29 cellular contexts compared by ENCODE assay signal in genomic region chr6:101818056-101818455, GRCh38.
A peak's percentile ranks its signal among the peaks of the same experiment; 100 is the strongest.
DNase-seq lines count a peak whose midpoint lies in the region; TF ChIP-seq lines count a peak whose summit lies in the region.
"Had no signal": no experiment of that assay in that cellular context is flagged by ENCODE, and none has a peak within 500 bp of the region (broad histone marks: within the 10 kb centered on the region; RNA-seq: fewer than 3 reads in every experiment).

No MANE protein-coding gene starts in this region.

- no peak for TF ChIP-seq CTCF in mammary epithelial cell (conservative IDR thresholded peaks at IDR 0.05 in 1 of 2, IDR thresholded peaks at IDR 0.05 in 1 of 2; ENCODE audit: extremely low read depth in 1 of 2, insufficient read depth in 1 of 2, low read depth in 1 of 2, low read length in 2 of 2)
- no peak for TF ChIP-seq CTCF in MCF 10A (IDR thresholded peaks at IDR 0.05; ENCODE audit: unreplicated experiment)
- no peak for TF ChIP-seq CTCF in lower leg skin (IDR thresholded peaks at IDR 0.05)
- TF ChIP-seq CTCF in Peyer's patch (IDR thresholded peaks at IDR 0.05): no peak

- H3K4me3 Mint-ChIP-seq in MCF 10A (ENCODE audit: unreplicated experiment): no peak overlapping the region
- H3K4me3 Mint-ChIP-seq: activated T-cell treated with anti-CD3 and anti-CD28 coated beads, Interleukin-2, amount 50 U/mL, for 4 hours; CD4-positive, alpha-beta memory T cell; effector memory CD8-positive, alpha-beta T cell; neural crest cell; stimulated activated naive CD8-positive, alpha-beta T cell treated with anti-CD3 and anti-CD28 coated beads, Interleukin-15, Interleukin-2, amounts not matched to agents 100 ng/mL and 50 ng/mL, for 24 hours; T-helper 2 cell treated with Interferon-gamma antibody and Interleukin-4, amounts not matched to agents 5 μg/mL and 100 μg/mL, for 36 hours had no signal

- no peak overlapping the region for H3K27ac ChIP-seq in mammary epithelial cell (ENCODE audit: insufficient read depth, low read depth, low read length)
- H3K27ac ChIP-seq in Peyer's patch: no peak overlapping the region
- H3K27ac ChIP-seq: adrenal gland, colonic mucosa, gastrocnemius medialis, thyroid gland, VCaP had no signal

- H3K4me1 Mint-ChIP-seq in MCF 10A (ENCODE audit: insufficient read depth, unreplicated experiment): no peaks in the 10 kb centered on the region
- H3K4me1 Mint-ChIP-seq: CD4-positive, alpha-beta memory T cell had no signal

- intact Hi-C loops in mammary epithelial cell (cut with micrococcal nuclease): no loop called here
- intact Hi-C loops in MCF 10A (cut with micrococcal nuclease): no loop called here
- intact Hi-C loops in lower leg skin (cut with DNase I; ENCODE audit: low total_unique reads): no loop called here

- 70% methylated on average over 6 of the region's 6 CpGs for WGBS in mammary epithelial cell (ENCODE audit: low coverage, missing lambda C conversion rate)
- WGBS in lower leg skin, 2 donors: 74 to 75% methylated on average over 6 of the region's 6 CpGs

- no peak overlapping the region for H3K9ac ChIP-seq in mammary epithelial cell (ENCODE audit: insufficient read depth, low read length)

- no peaks in the 10 kb centered on the region for H3K4me1 ChIP-seq in mammary epithelial cell (ENCODE audit: insufficient read depth, low read length)
- H3K4me1 ChIP-seq in Peyer's patch: no peaks in the 10 kb centered on the region
- H3K4me1 ChIP-seq: adrenal gland, colonic mucosa, gastrocnemius medialis, thyroid gland had no signal

- H3K4me3 ChIP-seq in mammary epithelial cell (replicated peaks in 1 of 3; ENCODE audit: insufficient read depth in 1 of 3, low read depth in 2 of 3, low read length in 3 of 3) (no peak overlapping the region), lower leg skin (ENCODE audit: low read depth, poor library complexity, severe bottlenecking) (no peak overlapping the region), Peyer's patch (no peak overlapping the region)
- H3K4me3 ChIP-seq: adrenal gland, colonic mucosa, gastrocnemius medialis, lung, thyroid gland had no signal

- BruUV-seq in mammary epithelial cell (replicated peaks; lab: Mats Ljungman, UMichigan) (no TSS peak), MCF 10A (replicated peaks; lab: Mats Ljungman, UMichigan) (no TSS peak)

- no peak for DNase-seq in mammary epithelial cell
- no peak for DNase-seq in MCF 10A (ENCODE audit: unreplicated experiment)
- peak; percentile 44 for DNase-seq in NCI-H774 (lab: John Stamatoyannopoulos, UW)
- DNase-seq in iris pigment epithelial cell (ENCODE audit: low read depth): peak; percentile 9
- DNase-seq in lower leg skin (ENCODE audit: low spot score in 2 of 2): no peak
- no peak for DNase-seq in LoVo (ENCODE audit: low spot score)
- no peak for DNase-seq in Peyer's patch
- DNase-seq: activated CD4-positive, alpha-beta T cell treated with anti-CD3 and anti-CD28 coated beads for 48 hours; activated naive CD4-positive, alpha-beta T cell; activated T-cell treated with anti-CD3 and anti-CD28 coated beads, Interleukin-2, amount 50 U/mL, for 4 hours; adrenal gland; CD4-positive, alpha-beta memory T cell; colonic mucosa; effector memory CD8-positive, alpha-beta T cell; gastrocnemius medialis; GF-D8; islet precursor cell; Karpas-422; NCI-H1048; NCI-H2081 treated with DMSO at 0.1 percent for 48 hours; OCI-M1; posterior cingulate gyrus; stimulated activated CD4-positive, alpha-beta T cell treated with anti-CD3 and anti-CD28 coated beads, Interleukin-15, amount 100 ng/mL, for 24 hours; thyroid gland had no signal

- dilution Hi-C loops in mammary epithelial cell (cut with HindIII; ENCODE audit: low sequenced_read_pairs): no loop called here

- H3K36me3 ChIP-seq in mammary epithelial cell (ENCODE audit: insufficient read depth, low read length): no peaks in the 10 kb centered on the region
- H3K36me3 ChIP-seq in Peyer's patch: no peaks in the 10 kb centered on the region
- H3K36me3 ChIP-seq: adrenal gland, colonic mucosa, gastrocnemius medialis, thyroid gland had no signal

- H3K27ac Mint-ChIP-seq in MCF 10A (ENCODE audit: low read depth, unreplicated experiment): no peak overlapping the region
- H3K27ac Mint-ChIP-seq: CD4-positive, alpha-beta memory T cell; effector memory CD8-positive, alpha-beta T cell; stimulated activated naive CD8-positive, alpha-beta T cell treated with anti-CD3 and anti-CD28 coated beads, Interleukin-15, Interleukin-2, amounts not matched to agents 100 ng/mL and 50 ng/mL, for 24 hours; T-helper 2 cell treated with Interferon-gamma antibody and Interleukin-4, amounts not matched to agents 5 μg/mL and 100 μg/mL, for 36 hours had no signal

- H2AFZ ChIP-seq in mammary epithelial cell (ENCODE audit: low read depth, low read length): peak overlapping the region; percentile 8

- H3K4me2 ChIP-seq in mammary epithelial cell (ENCODE audit: insufficient read depth, low read depth, low read length): no peak overlapping the region

- H3K27me3 Mint-ChIP-seq in MCF 10A (ENCODE audit: insufficient read depth, unreplicated experiment): no peaks in the 10 kb centered on the region
- H3K27me3 Mint-ChIP-seq: CD4-positive, alpha-beta memory T cell; effector memory CD8-positive, alpha-beta T cell; stimulated activated naive CD8-positive, alpha-beta T cell treated with anti-CD3 and anti-CD28 coated beads, Interleukin-15, Interleukin-2, amounts not matched to agents 100 ng/mL and 50 ng/mL, for 24 hours had no signal

- no peaks in the 10 kb centered on the region for H3K36me3 Mint-ChIP-seq in MCF 10A (ENCODE audit: insufficient read depth, unreplicated experiment)
- H3K36me3 Mint-ChIP-seq: CD4-positive, alpha-beta memory T cell had no signal

- H3K27me3 ChIP-seq in mammary epithelial cell (ENCODE audit: insufficient read depth, low read length) (no peaks in the 10 kb centered on the region), Peyer's patch (no peaks in the 10 kb centered on the region)
- H3K27me3 ChIP-seq: adrenal gland, colonic mucosa, gastrocnemius medialis, thyroid gland had no signal

- no peak for TF ChIP-seq POLR2A in lower leg skin (IDR thresholded peaks at IDR 0.05)
- TF ChIP-seq POLR2A in Peyer's patch (IDR thresholded peaks at IDR 0.05): no peak

- in situ Hi-C loops in mammary epithelial cell (cut with MboI; ENCODE audit: low sequenced_read_pairs in 2 of 2): no loop called here

- CTCF ChIA-PET in mammary epithelial cell (lab: Charles Lee; ENCODE audit: low non-redundant PET) (no interaction called here), MCF 10A (lab: Yijun Ruan, JAX) (no interaction called here)

- no peaks in the 10 kb centered on the region for H3K79me2 ChIP-seq in mammary epithelial cell (ENCODE audit: insufficient read depth, low read length)

- H4K20me1 ChIP-seq in mammary epithelial cell (ENCODE audit: insufficient read depth, low read length): no peaks in the 10 kb centered on the region

- no peaks in the 10 kb centered on the region for H3K9me3 ChIP-seq in mammary epithelial cell (replicated peaks; ENCODE audit: insufficient read depth, low read length)
- no peaks in the 10 kb centered on the region for H3K9me3 ChIP-seq in Peyer's patch
- H3K9me3 ChIP-seq: colonic mucosa, gastrocnemius medialis, thyroid gland had no signal

- H3K9me3 Mint-ChIP-seq in MCF 10A (ENCODE audit: unreplicated experiment): peaks cover 8% of the 10 kb centered on the region
- H3K9me3 Mint-ChIP-seq: effector memory CD8-positive, alpha-beta T cell; neural crest cell; T-helper 2 cell treated with Interferon-gamma antibody and Interleukin-4, amounts not matched to agents 5 μg/mL and 100 μg/mL, for 36 hours had no signal

- POLR2A ChIA-PET in MCF 10A (lab: Yijun Ruan, JAX): no interaction called here

Comparison
In these comparisons a context has a peak if more than half of its experiments do, and no peak if none do; other contexts are left out.
1. DNase-seq: peak in NCI-H774 (single experiment) and iris pigment epithelial cell (single experiment); none in mammary epithelial cell (single experiment), MCF 10A (single experiment), lower leg skin (0 of 2), LoVo (single experiment) and Peyer's patch (0 of 3).